ENCODE assay signal across 8 cellular contexts in genomic region chrX:53280316-53280702, GRCh38. TPM values are rescaled to one million over a fixed set of nuclear protein-coding genes. Genes with fewer than 3 reads are reported as not detected.
DNase-seq lines count a peak whose midpoint lies in the region; ATAC-seq and TF ChIP-seq lines count a peak whose summit lies in the region.

No MANE protein-coding gene starts in this region.

- H3K9ac ChIP-seq in mucosa of stomach (ENCODE audit: low read length) = peak overlapping the region; percentile 76

- no peaks in the 10 kb centered on the region for H3K9me3 ChIP-seq in ascending aorta
- H3K9me3 ChIP-seq in mucosa of stomach (ENCODE audit: control insufficient read depth, low read length) = no peaks in the 10 kb centered on the region
- H3K9me3 ChIP-seq in vagina = no peaks in the 10 kb centered on the region

- intact Hi-C loops in ascending aorta (cut with DNase I) = loop anchor here (5.0 kb wide), 1 partner anchor 52 kb away; no protein-coding TSS in a partner anchor
- intact Hi-C loops in vagina (cut with DNase I) = no loop called here

- no peak for TF ChIP-seq CTCF in ascending aorta (IDR thresholded peaks at IDR 0.05)
- no peak for TF ChIP-seq CTCF in vagina (IDR thresholded peaks at IDR 0.05)

- H3K4me3 ChIP-seq in ascending aorta (peak overlapping the region; percentile 46 to 57), mucosa of stomach (ENCODE audit: low read length) (peak overlapping the region; percentile 36), vagina (peak overlapping the region; percentile 34 to 46)

- TF ChIP-seq POLR2A in vagina (IDR thresholded peaks at IDR 0.05) = no peak

- H3K27ac ChIP-seq in ascending aorta (no peak overlapping the region), vagina (peak overlapping the region; percentile 54)

- H3K4me1 ChIP-seq in ascending aorta (peaks cover 0 to 8% of the 10 kb centered on the region in 2 donors), mucosa of stomach (ENCODE audit: control insufficient read depth, insufficient read depth, low read length) (peaks cover 14% of the 10 kb centered on the region), vagina (peaks cover 40% of the 10 kb centered on the region)

- no peaks in the 10 kb centered on the region for H3K27me3 Mint-ChIP-seq in stimulated activated naive CD8-positive, alpha-beta T cell treated with anti-CD3 and anti-CD28 coated beads, Interleukin-15, amount 100 ng/mL, for 72 hours

- H3K27ac Mint-ChIP-seq in stimulated activated naive CD8-positive, alpha-beta T cell treated with anti-CD3 and anti-CD28 coated beads, Interleukin-15, amount 100 ng/mL, for 72 hours = peak overlapping the region; percentile 79 to 83

- H3K4me1 Mint-ChIP-seq in stimulated activated naive CD8-positive, alpha-beta T cell treated with anti-CD3 and anti-CD28 coated beads, Interleukin-15, amount 100 ng/mL, for 72 hours = peaks cover 26% of the 10 kb centered on the region

- H3K27me3 ChIP-seq in ascending aorta (no peaks in the 10 kb centered on the region), mucosa of stomach (ENCODE audit: control insufficient read depth, insufficient read depth, low read length) (no peaks in the 10 kb centered on the region), vagina (no peaks in the 10 kb centered on the region)

- peak; percentile 52 for ATAC-seq in stimulated activated naive CD8-positive, alpha-beta T cell treated with anti-CD3 and anti-CD28 coated beads, Interleukin-15, amount 100 ng/mL, for 72 hours
- no peak for ATAC-seq in stimulated activated naive CD8-positive, alpha-beta T cell treated with anti-CD3 and anti-CD28 coated beads, Interleukin-15, Interleukin-2, amounts not matched to agents 100 U/mL and 50 U/mL, for 24 hours
- ATAC-seq in GM18498 (IDR thresholded peaks at IDR 0.05; ENCODE audit: unreplicated experiment) (no peak), HG02938 (IDR thresholded peaks at IDR 0.05; ENCODE audit: unreplicated experiment) (no peak)

- DNase-seq in stimulated activated naive CD8-positive, alpha-beta T cell treated with anti-CD3 and anti-CD28 coated beads, Interleukin-15, amount 100 ng/mL, for 72 hours = no peak
- DNase-seq in stimulated activated naive CD8-positive, alpha-beta T cell treated with anti-CD3 and anti-CD28 coated beads, Interleukin-15, Interleukin-2, amounts not matched to agents 100 U/mL and 50 U/mL, for 24 hours = no peak
- DNase-seq in ascending aorta (ENCODE audit: low spot score in 2 of 2) (no peak), vagina (ENCODE audit: extremely low spot score in 2 of 2) (no peak), NCI-H345 treated with DMSO at 0.1 percent for 48 hours (lab: John Stamatoyannopoulos, UW; ENCODE audit: unreplicated experiment) (no peak)

- peak overlapping the region; percentile 68 to 78 for H3K4me3 Mint-ChIP-seq in stimulated activated naive CD8-positive, alpha-beta T cell treated with anti-CD3 and anti-CD28 coated beads, Interleukin-15, amount 100 ng/mL, for 72 hours

- no peaks in the 10 kb centered on the region for H3K36me3 ChIP-seq in ascending aorta
- no peaks in the 10 kb centered on the region for H3K36me3 ChIP-seq in mucosa of stomach (ENCODE audit: control insufficient read depth, insufficient read depth, low read length)
- H3K36me3 ChIP-seq in vagina = no peaks in the 10 kb centered on the region

- no peaks in the 10 kb centered on the region for H3K9me3 Mint-ChIP-seq in stimulated activated naive CD8-positive, alpha-beta T cell treated with anti-CD3 and anti-CD28 coated beads, Interleukin-15, amount 100 ng/mL, for 72 hours

RNA-seq across cellular contexts. Expression of gene IQSEC2, which starts 1.1 kb away (rescaled TPM):
- total RNA-seq in ascending aorta (43.3 TPM), vagina (22.8 TPM)

RNA-seq across cellular contexts. Expression of gene KDM5C, which starts 55.3 kb away (rescaled TPM):
- total RNA-seq in ascending aorta = 71.7 TPM
- 123 TPM for total RNA-seq in vagina
